Comparison of ENCODE assay signal across 11 cellular contexts in the genomic region with DNA sequence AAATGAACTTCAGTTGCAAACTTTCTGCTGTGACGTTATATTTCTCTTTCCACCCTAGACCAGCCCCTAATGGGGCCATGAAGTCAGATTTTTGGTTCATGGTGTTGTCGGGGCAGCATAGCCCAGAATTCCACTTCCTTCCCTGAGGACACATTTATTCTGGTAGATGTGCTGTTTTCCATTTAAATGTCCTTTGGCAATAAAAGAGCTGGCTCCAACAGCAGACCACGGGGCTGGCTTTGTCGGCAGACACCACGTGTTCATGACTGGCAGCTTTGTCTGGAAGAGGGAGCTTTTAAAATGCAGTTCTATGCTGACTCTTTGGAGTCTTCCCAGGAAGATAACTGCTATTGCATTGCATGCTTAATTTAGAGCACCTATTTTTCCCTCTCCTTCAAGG. TPM values are rescaled to one million over a fixed set of nuclear protein-coding genes. Genes with fewer than 3 reads are reported as not detected.
DNase-seq lines count a peak whose midpoint lies in the region; ATAC-seq and TF ChIP-seq lines count a peak whose summit lies in the region.
"Had no signal": no experiment of that assay in that cellular context is flagged by ENCODE, and none has a peak within 500 bp of the region (broad histone marks: within the 10 kb centered on the region; RNA-seq: fewer than 3 reads in every experiment).

No MANE protein-coding gene starts in this region.

- no peaks in the 10 kb centered on the region for H3K36me3 ChIP-seq in spleen

- no peaks in the 10 kb centered on the region for H3K27me3 ChIP-seq in spleen (replicated peaks in 1 of 7)

- 47 to 76% (median 61%) methylated on average over 5 of the region's 5 CpGs for WGBS in spleen, 5 donors

- intact Hi-C loops in spleen (cut with DNase I; ENCODE audit: low total_unique reads) = no loop called here

- H3K9me3 ChIP-seq in spleen = no peaks in the 10 kb centered on the region

- peak overlapping the region in 7 of 8 donors; percentile 6 to 88 (median 48) for H3K27ac ChIP-seq in spleen

- H3K4me1 ChIP-seq in spleen = peaks cover 22 to 58% (median 41%) of the 10 kb centered on the region in 6 donors

- no peak for ATAC-seq in GM19395 (IDR thresholded peaks at IDR 0.05; ENCODE audit: unreplicated experiment)

- H3K4me3 ChIP-seq in spleen = no peak overlapping the region

- no peak for TF ChIP-seq CTCF in spleen (IDR thresholded peaks at IDR 0.05 in 8 of 11, conservative IDR thresholded peaks at IDR 0.05 in 3 of 11)

- in situ Hi-C loops in ACHN (cut with HindIII; ENCODE audit: low pct_ligation_motif_present, low pct_unique_long_range_greater_than_20kb, low sequenced_read_pairs) = no loop called here

- TF ChIP-seq POLR2A in spleen (IDR thresholded peaks at IDR 0.05) = no peak

- peak; percentile 34 to 63 for DNase-seq in NCI-H526 (lab: John Stamatoyannopoulos, UW)
- peak; percentile 24 to 36 for DNase-seq in dermis microvascular lymphatic vessel endothelial cell (ENCODE audit: low read depth in 2 of 2)
- peak; percentile 70 for DNase-seq in left kidney (ENCODE audit: low read depth, low spot score)
- no peak for DNase-seq in spleen
- DNase-seq in ACHN = no peak
- no peak for DNase-seq in AG20443 (ENCODE audit: low spot score)
- no peak for DNase-seq in NCI-H146 treated with DMSO at 0.1 percent for 48 hours (lab: John Stamatoyannopoulos, UW; ENCODE audit: unreplicated experiment)

RNA-seq across cellular contexts. Expression of gene LCP2, which starts 17.6 kb away (rescaled TPM):
- total RNA-seq in dermis microvascular lymphatic vessel endothelial cell = 0.13 and 0.26 TPM in 2 replicates
- 100 to 1,000 TPM; 186 to 272 (median 219) TPM for total RNA-seq in spleen
- 10 to 100 TPM; 28.3 to 33.1 (median 29.3) TPM for polyA plus RNA-seq in spleen
- total RNA-seq: fibroblast of lung, LHCN-M2 had no signal
- polyA plus RNA-seq: fibroblast of lung, neural cell had no signal

Comparison
In these comparisons a context has a peak if more than half of its experiments do, and no peak if none do; other contexts are left out.
1. DNase-seq: peak in NCI-H526 (2 of 2), dermis microvascular lymphatic vessel endothelial cell (2 of 2) and left kidney (single experiment); none in spleen (single experiment), ACHN (single experiment), AG20443 (single experiment) and NCI-H146 treated with DMSO at 0.1 percent for 48 hours (single experiment).
2. RNA of gene LCP2, which starts 17.6 kb away (total RNA-seq): 186 to 272 TPM in spleen; 0.13 to 0.26 TPM in dermis microvascular lymphatic vessel endothelial cell; every median in the first group is over 100 times any median in the second.